In genomic region chr11:62805991-62806441, GRCh38 we compare ENCODE assay signal across 9 cellular contexts. TPM values are rescaled to one million over a fixed set of nuclear protein-coding genes. Genes with fewer than 3 reads are reported as not detected.
A peak's percentile ranks its signal among the peaks of the same experiment; 100 is the strongest.
DNase-seq lines count a peak whose midpoint lies in the region; ATAC-seq lines count a peak whose summit lies in the region.
"Had no signal": no experiment of that assay in that cellular context is flagged by ENCODE, and none has a peak within 500 bp of the region (broad histone marks: within the 10 kb centered on the region; RNA-seq: fewer than 3 reads in every experiment).

No MANE protein-coding gene starts in this region.

- H3K27me3 Mint-ChIP-seq in effector memory CD8-positive, alpha-beta T cell = no peaks in the 10 kb centered on the region
- no peaks in the 10 kb centered on the region for H3K27me3 Mint-ChIP-seq in naive thymus-derived CD8-positive, alpha-beta T cell

- H3K36me3 Mint-ChIP-seq in effector memory CD8-positive, alpha-beta T cell (ENCODE audit: insufficient read depth) = peaks cover 46% of the 10 kb centered on the region
- H3K36me3 Mint-ChIP-seq in naive thymus-derived CD8-positive, alpha-beta T cell = peaks cover 0 to 30% (median 6%) of the 10 kb centered on the region in 3 donors

- H3K9me3 Mint-ChIP-seq in effector memory CD8-positive, alpha-beta T cell = no peaks in the 10 kb centered on the region
- no peaks in the 10 kb centered on the region for H3K9me3 Mint-ChIP-seq in naive thymus-derived CD8-positive, alpha-beta T cell

- H3K27ac Mint-ChIP-seq in effector memory CD8-positive, alpha-beta T cell = peak overlapping the region; percentile 91 to 99
- H3K27ac Mint-ChIP-seq in naive thymus-derived CD8-positive, alpha-beta T cell = peak overlapping the region; percentile 78 to 100 (median 98)

- peak; percentile 34 for DNase-seq in NK-92 treated with Interleukin-12 subunit alpha and Interleukin-12 subunit beta, amount 100 ng/mL, for 24 hours (lab: John Stamatoyannopoulos, UW)
- DNase-seq in NK-92 (lab: John Stamatoyannopoulos, UW; ENCODE audit: unreplicated experiment) (no peak), SW480 (ENCODE audit: low spot score) (peak; percentile 48), activated gamma-delta T cell (lab: John Stamatoyannopoulos, UW) (no peak)
- peak in 1 of 3 experiments; percentile 11 for DNase-seq in effector memory CD8-positive, alpha-beta T cell
- peak in 1 of 10 donors; percentile 7 for DNase-seq in naive thymus-derived CD8-positive, alpha-beta T cell

- POLR2A ChIA-PET in naive thymus-derived CD8-positive, alpha-beta T cell (lab: Charles Lee) = interaction anchor here (0.5 to 5.3 kb wide), 23 partner anchors 10 to 205 kb away, joined by 3 to 48 read pairs (median 4); partner anchors contain the start of genes BSCL2, C11orf98, CSKMT and GNG3

- peak; percentile 18 for ATAC-seq in effector memory CD8-positive, alpha-beta T cell (replicated peaks)
- ATAC-seq in naive thymus-derived CD8-positive, alpha-beta T cell = peak; percentile 7 to 8
- ATAC-seq in HG03280 (IDR thresholded peaks at IDR 0.05; ENCODE audit: unreplicated experiment) (no peak), GM21526 (IDR thresholded peaks at IDR 0.05; ENCODE audit: low FRiP score, unreplicated experiment) (no peak)

- peaks cover 16 to 25% of the 10 kb centered on the region in 2 donors for H3K4me1 Mint-ChIP-seq in effector memory CD8-positive, alpha-beta T cell (ENCODE audit: low read depth in 2 of 2)
- H3K4me1 Mint-ChIP-seq in naive thymus-derived CD8-positive, alpha-beta T cell = peaks cover 11 to 40% (median 29%) of the 10 kb centered on the region in 4 donors

- peak overlapping the region; percentile 95 to 98 for H3K4me3 Mint-ChIP-seq in effector memory CD8-positive, alpha-beta T cell
- H3K4me3 Mint-ChIP-seq in naive thymus-derived CD8-positive, alpha-beta T cell = peak overlapping the region; percentile 93 to 100 (median 99)

RNA-seq across cellular contexts. Expression of gene NXF1, which starts 0.8 kb away (rescaled TPM):
- 100 to 1,000 TPM; 185 to 191 TPM for total RNA-seq in naive thymus-derived CD8-positive, alpha-beta T cell
- 10 to 100 TPM; 38.4 to 82.9 (median 62.8) TPM for polyA plus RNA-seq in naive thymus-derived CD8-positive, alpha-beta T cell

RNA-seq across cellular contexts. Expression of gene TMEM223, which starts 14.2 kb away (rescaled TPM):
- total RNA-seq in naive thymus-derived CD8-positive, alpha-beta T cell = 10 to 100 TPM; 15.0 to 16.5 TPM
- 10 to 100 TPM; 39.1 to 57.8 (median 45.5) TPM for polyA plus RNA-seq in naive thymus-derived CD8-positive, alpha-beta T cell

RNA-seq across cellular contexts. Expression of gene TMEM179B, which starts 18.8 kb away (rescaled TPM):
- total RNA-seq in naive thymus-derived CD8-positive, alpha-beta T cell = 10 to 100 TPM; 66.2 to 71.5 TPM
- 100 to 1,000 TPM; 109 to 126 (median 122) TPM for polyA plus RNA-seq in naive thymus-derived CD8-positive, alpha-beta T cell

RNA-seq across cellular contexts. Expression of gene STX5, which starts 25.8 kb away (rescaled TPM):
- 10 to 100 TPM; 55.6 to 61.7 TPM for total RNA-seq in naive thymus-derived CD8-positive, alpha-beta T cell
- 10 to 100 TPM; 25.4 to 30.4 (median 26.2) TPM for polyA plus RNA-seq in naive thymus-derived CD8-positive, alpha-beta T cell

RNA-seq across cellular contexts. Expression of gene TEX54, which starts 26.6 kb away (rescaled TPM):
- total RNA-seq in naive thymus-derived CD8-positive, alpha-beta T cell = under 1 TPM; 0.88 to 0.91 TPM
- 1 to 10 TPM; 1.6 to 2.2 (median 1.7) TPM for polyA plus RNA-seq in naive thymus-derived CD8-positive, alpha-beta T cell
- total RNA-seq: dermis microvascular lymphatic vessel endothelial cell had no signal

Comparison
In these comparisons a context has a peak if more than half of its experiments do, and no peak if none do; other contexts are left out.
1. DNase-seq: peak in NK-92 treated with Interleukin-12 subunit alpha and Interleukin-12 subunit beta, amount 100 ng/mL, for 24 hours (single experiment) and SW480 (single experiment); none in NK-92 (single experiment) and activated gamma-delta T cell (single experiment).
2. ATAC-seq: peak in effector memory CD8-positive, alpha-beta T cell (single experiment) and naive thymus-derived CD8-positive, alpha-beta T cell (2 of 2); none in HG03280 (single experiment) and GM21526 (single experiment).